Comparison of ENCODE assay signal across 30 cellular contexts in the genomic region with DNA sequence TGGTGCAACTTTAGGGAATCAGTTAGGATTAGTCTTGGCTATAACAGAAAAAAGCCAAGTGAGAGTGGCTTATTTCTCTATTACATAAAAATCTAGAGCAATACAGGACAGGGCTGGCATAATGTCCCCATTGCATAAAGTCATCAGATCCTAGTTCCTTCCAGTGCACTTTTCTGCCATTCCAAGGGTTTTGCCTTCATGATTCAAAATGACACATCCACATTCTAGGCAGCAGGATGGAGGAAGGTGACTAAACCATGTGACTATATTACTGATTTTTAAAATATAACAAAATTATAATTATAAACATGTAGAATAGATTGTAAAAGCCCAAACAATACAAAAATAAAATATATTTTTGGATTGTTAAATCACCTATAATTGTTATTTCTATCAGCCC. TPM values are rescaled to one million over a fixed set of nuclear protein-coding genes. Genes with fewer than 3 reads are reported as not detected.
DNase-seq lines count a peak whose midpoint lies in the region; ATAC-seq, FAIRE-seq and TF ChIP-seq lines count a peak whose summit lies in the region.
"Had no signal": no experiment of that assay in that cellular context is flagged by ENCODE, and none has a peak within 500 bp of the region (broad histone marks: within the 10 kb centered on the region; RNA-seq: fewer than 3 reads in every experiment).

No MANE protein-coding gene starts in this region.

- DNase-seq in EH (ENCODE audit: low read depth) (peak; percentile 54), RCC 7860 (ENCODE audit: low spot score) (peak; percentile 18), epithelial cell of esophagus (ENCODE audit: low read depth) (peak; percentile 49), osteoblast (ENCODE audit: insufficient read length, low spot score, missing footprints) (no peak), nucleus accumbens (lab: John Stamatoyannopoulos, UW) (no peak), GOT3 (lab: John Stamatoyannopoulos, UW) (no peak), left cardiac atrium (no peak)
- DNase-seq in stimulated activated CD4-positive, alpha-beta T cell treated with anti-CD3 and anti-CD28 coated beads, Interleukin-4, amount 100 ng/mL, for 24 hours = no peak
- DNase-seq: ACHN; activated CD8-positive, alpha-beta T cell treated with anti-CD3 and anti-CD28 coated beads, Interleukin-2, amount 10 ng/mL, durations not matched to agents 7 days and 5 days; activated effector memory CD4-positive, alpha-beta T cell treated with anti-CD3 and anti-CD28 coated beads, Interleukin-2, amount 50 U/mL, for 16 hours; activated naive CD8-positive, alpha-beta T cell treated with anti-CD3 and anti-CD28 coated beads, Interleukin-2, amount 50 U/mL, for 24 hours; activated T-cell treated with anti-CD3 and anti-CD28 coated beads for 4 hours; body of pancreas; COR-L47; glutamatergic neuron; H7; naive B cell; NCI-H1105; NCI-H2029; NCI-H69; occipital lobe; spleen; stimulated activated CD4-positive, alpha-beta T cell treated with anti-CD3 and anti-CD28 coated beads, Interleukin-2, amount 100 ng/mL, for 48 hours; uterus had no signal

- H3K4me1 ChIP-seq in osteoblast (ENCODE audit: insufficient read depth, low read length) = peaks cover 38% of the 10 kb centered on the region
- H3K4me1 ChIP-seq: BLaER1 treated with 17β-estradiol and CSF1 and Interleukin-3, amounts not matched to agents 10 nM and 100 nM had no signal

- peak overlapping the region; percentile 91 for H3K27ac ChIP-seq in osteoblast (ENCODE audit: low read depth, low read length)
- H3K27ac ChIP-seq: BLaER1 treated with 17β-estradiol and CSF1 and Interleukin-3, amounts not matched to agents 10 nM and 100 nM; body of pancreas; spleen; suprapubic skin had no signal

- no peaks in the 10 kb centered on the region for H3K9me3 ChIP-seq in osteoblast (ENCODE audit: low read depth, low read length)
- H3K9me3 ChIP-seq: BLaER1 treated with 17β-estradiol and CSF1 and Interleukin-3, amounts not matched to agents 10 nM and 100 nM; body of pancreas; spleen; suprapubic skin; uterus had no signal

- H3K4me3 ChIP-seq in epithelial cell of esophagus (ENCODE audit: low read length) = no peak overlapping the region
- H3K4me3 ChIP-seq in osteoblast (ENCODE audit: insufficient read depth, low read length) = no peak overlapping the region
- H3K4me3 ChIP-seq: BLaER1 treated with 17β-estradiol and CSF1 and Interleukin-3, amounts not matched to agents 10 nM and 100 nM; body of pancreas; spleen; suprapubic skin; uterus had no signal

- H3K4me2 ChIP-seq in osteoblast (ENCODE audit: insufficient read depth, low read length) = peak overlapping the region; percentile 19
- H3K4me2 ChIP-seq: BLaER1 treated with 17β-estradiol and CSF1 and Interleukin-3, amounts not matched to agents 10 nM and 100 nM had no signal

- H3K27me3 ChIP-seq in osteoblast (ENCODE audit: insufficient read depth, low read length) = no peaks in the 10 kb centered on the region
- H3K27me3 ChIP-seq: BLaER1 treated with 17β-estradiol and CSF1 and Interleukin-3, amounts not matched to agents 10 nM and 100 nM; body of pancreas; suprapubic skin; uterus had no signal

- ATAC-seq in left cardiac atrium = no peak
- ATAC-seq: activated CD8-positive, alpha-beta T cell treated with anti-CD3 and anti-CD28 coated beads, Interleukin-2, amount 10 ng/mL, durations not matched to agents 7 days and 5 days; activated naive CD8-positive, alpha-beta T cell treated with anti-CD3 and anti-CD28 coated beads, Interleukin-2, amount 50 U/mL, for 24 hours; body of pancreas; Right ventricle myocardium inferior; stimulated activated memory B cell treated with anti-CD40 and anti-IgM and Interleukin-4, amounts not matched to agents 10 μg/mL and 1 μg/mL and 100 μg/mL, for 72 hours had no signal

- no peak for FAIRE-seq in RCC 7860 (lab: Jason Lieb, UNC)
- FAIRE-seq: GM12891 had no signal

- H3K36me3 ChIP-seq in osteoblast (ENCODE audit: insufficient read depth, low read length) = no peaks in the 10 kb centered on the region
- H3K36me3 ChIP-seq: BLaER1 treated with 17β-estradiol and CSF1 and Interleukin-3, amounts not matched to agents 10 nM and 100 nM; spleen; suprapubic skin; uterus had no signal

- H2AFZ ChIP-seq in osteoblast (ENCODE audit: low read length) = no peak overlapping the region

- no peak for TF ChIP-seq CTCF in epithelial cell of esophagus (IDR thresholded peaks at IDR 0.05; ENCODE audit: insufficient read depth, low read depth, low read length, missing control alignments)
- TF ChIP-seq CTCF in osteoblast (IDR thresholded peaks at IDR 0.05; ENCODE audit: extremely low read depth, low read depth, low read length) = no peak

- no peaks in the 10 kb centered on the region for H4K20me1 ChIP-seq in osteoblast (ENCODE audit: insufficient read depth, low read length)
- H4K20me1 ChIP-seq: BLaER1 treated with 17β-estradiol and CSF1 and Interleukin-3, amounts not matched to agents 10 nM and 100 nM had no signal

- no peaks in the 10 kb centered on the region for H3K79me2 ChIP-seq in osteoblast (ENCODE audit: insufficient read depth, low read length)

- intact Hi-C loops in left cardiac atrium (cut with DNase I) = no loop called here

RNA-seq across cellular contexts. Expression of a gene that starts 18.8 kb away (rescaled TPM):
- total RNA-seq in osteoblast = 46.9 and 48.9 TPM in 2 replicates
- 10 to 100 TPM; 67.6 to 78.0 TPM for total RNA-seq in left cardiac atrium

Comparison
In these comparisons a context has a peak if more than half of its experiments do, and no peak if none do; other contexts are left out.
1. DNase-seq: peak in EH (single experiment), RCC 7860 (single experiment) and epithelial cell of esophagus (single experiment); none in osteoblast (single experiment), nucleus accumbens (0 of 56), GOT3 (single experiment), stimulated activated CD4-positive, alpha-beta T cell treated with anti-CD3 and anti-CD28 coated beads, Interleukin-4, amount 100 ng/mL, for 24 hours (single experiment) and left cardiac atrium (single experiment).